1 cellular context compared by ENCODE assay signal in the genomic region with DNA sequence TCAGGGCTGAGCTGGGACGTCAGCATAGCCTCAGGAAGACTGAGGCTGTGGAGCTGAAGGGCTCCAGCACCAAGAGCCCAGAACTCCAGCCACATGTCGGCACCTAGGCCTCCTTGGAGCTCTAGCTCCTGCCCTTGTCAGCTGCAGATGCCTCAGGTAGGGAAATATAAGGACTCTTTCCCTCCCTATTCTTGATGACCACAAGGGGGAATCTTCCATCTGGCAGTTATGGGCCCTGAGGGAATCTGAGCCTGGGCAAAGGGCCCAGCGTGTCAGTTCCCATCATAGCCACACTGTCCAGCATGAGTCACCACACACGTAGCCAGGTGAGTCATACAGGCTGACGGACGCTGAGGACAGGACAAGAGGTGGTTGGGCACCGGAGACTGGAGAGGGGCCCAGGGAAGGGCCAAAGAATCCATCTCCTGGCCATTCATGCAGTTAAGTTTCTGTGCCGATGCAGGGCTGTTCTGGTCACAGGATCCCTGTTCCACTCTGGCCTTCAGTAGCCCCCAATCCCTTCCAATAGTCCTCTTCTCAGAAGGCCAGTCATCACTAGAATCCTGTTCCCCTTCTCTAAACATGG.
TF ChIP-seq lines count a peak whose summit lies in the region.

No MANE protein-coding gene starts in this region.

TF ChIP-seq in HepG2, 621 proteins besides CTCF, POLR2A, EP300 and RAD21 (continued from another document and continues in another):
- TF ChIP-seq, protein P1, sequence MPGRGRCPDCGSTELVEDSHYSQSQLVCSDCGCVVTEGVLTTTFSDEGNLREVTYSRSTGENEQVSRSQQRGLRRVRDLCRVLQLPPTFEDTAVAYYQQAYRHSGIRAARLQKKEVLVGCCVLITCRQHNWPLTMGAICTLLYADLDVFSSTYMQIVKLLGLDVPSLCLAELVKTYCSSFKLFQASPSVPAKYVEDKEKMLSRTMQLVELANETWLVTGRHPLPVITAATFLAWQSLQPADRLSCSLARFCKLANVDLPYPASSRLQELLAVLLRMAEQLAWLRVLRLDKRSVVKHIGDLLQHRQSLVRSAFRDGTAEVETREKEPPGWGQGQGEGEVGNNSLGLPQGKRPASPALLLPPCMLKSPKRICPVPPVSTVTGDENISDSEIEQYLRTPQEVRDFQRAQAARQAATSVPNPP (CRISPR knock-in tag; IDR thresholded peaks at IDR 0.05): no peak
- TF ChIP-seq, protein P2, sequence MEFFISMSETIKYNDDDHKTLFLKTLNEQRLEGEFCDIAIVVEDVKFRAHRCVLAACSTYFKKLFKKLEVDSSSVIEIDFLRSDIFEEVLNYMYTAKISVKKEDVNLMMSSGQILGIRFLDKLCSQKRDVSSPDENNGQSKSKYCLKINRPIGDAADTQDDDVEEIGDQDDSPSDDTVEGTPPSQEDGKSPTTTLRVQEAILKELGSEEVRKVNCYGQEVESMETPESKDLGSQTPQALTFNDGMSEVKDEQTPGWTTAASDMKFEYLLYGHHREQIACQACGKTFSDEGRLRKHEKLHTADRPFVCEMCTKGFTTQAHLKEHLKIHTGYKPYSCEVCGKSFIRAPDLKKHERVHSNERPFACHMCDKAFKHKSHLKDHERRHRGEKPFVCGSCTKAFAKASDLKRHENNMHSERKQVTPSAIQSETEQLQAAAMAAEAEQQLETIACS (CRISPR knock-in tag; IDR thresholded peaks at IDR 0.05): no peak
- no peak for TF ChIP-seq SRSF9 (IDR thresholded peaks at IDR 0.05; ENCODE audit: borderline replicate concordance, insufficient read depth, low read depth, low read length, poor library complexity, severe bottlenecking)
- TF ChIP-seq, protein P3, sequence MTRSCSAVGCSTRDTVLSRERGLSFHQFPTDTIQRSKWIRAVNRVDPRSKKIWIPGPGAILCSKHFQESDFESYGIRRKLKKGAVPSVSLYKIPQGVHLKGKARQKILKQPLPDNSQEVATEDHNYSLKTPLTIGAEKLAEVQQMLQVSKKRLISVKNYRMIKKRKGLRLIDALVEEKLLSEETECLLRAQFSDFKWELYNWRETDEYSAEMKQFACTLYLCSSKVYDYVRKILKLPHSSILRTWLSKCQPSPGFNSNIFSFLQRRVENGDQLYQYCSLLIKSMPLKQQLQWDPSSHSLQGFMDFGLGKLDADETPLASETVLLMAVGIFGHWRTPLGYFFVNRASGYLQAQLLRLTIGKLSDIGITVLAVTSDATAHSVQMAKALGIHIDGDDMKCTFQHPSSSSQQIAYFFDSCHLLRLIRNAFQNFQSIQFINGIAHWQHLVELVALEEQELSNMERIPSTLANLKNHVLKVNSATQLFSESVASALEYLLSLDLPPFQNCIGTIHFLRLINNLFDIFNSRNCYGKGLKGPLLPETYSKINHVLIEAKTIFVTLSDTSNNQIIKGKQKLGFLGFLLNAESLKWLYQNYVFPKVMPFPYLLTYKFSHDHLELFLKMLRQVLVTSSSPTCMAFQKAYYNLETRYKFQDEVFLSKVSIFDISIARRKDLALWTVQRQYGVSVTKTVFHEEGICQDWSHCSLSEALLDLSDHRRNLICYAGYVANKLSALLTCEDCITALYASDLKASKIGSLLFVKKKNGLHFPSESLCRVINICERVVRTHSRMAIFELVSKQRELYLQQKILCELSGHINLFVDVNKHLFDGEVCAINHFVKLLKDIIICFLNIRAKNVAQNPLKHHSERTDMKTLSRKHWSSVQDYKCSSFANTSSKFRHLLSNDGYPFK (CRISPR knock-in tag; IDR thresholded peaks at IDR 0.05; ENCODE audit: borderline replicate concordance): peak; percentile 80; the same call in 1 of the 2 replicates
- TF ChIP-seq, protein P4, sequence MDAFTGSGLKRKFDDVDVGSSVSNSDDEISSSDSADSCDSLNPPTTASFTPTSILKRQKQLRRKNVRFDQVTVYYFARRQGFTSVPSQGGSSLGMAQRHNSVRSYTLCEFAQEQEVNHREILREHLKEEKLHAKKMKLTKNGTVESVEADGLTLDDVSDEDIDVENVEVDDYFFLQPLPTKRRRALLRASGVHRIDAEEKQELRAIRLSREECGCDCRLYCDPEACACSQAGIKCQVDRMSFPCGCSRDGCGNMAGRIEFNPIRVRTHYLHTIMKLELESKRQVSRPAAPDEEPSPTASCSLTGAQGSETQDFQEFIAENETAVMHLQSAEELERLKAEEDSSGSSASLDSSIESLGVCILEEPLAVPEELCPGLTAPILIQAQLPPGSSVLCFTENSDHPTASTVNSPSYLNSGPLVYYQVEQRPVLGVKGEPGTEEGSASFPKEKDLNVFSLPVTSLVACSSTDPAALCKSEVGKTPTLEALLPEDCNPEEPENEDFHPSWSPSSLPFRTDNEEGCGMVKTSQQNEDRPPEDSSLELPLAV (CRISPR knock-in tag; conservative IDR thresholded peaks at IDR 0.05; ENCODE audit: low read depth): no peak
- TF ChIP-seq, protein P5, sequence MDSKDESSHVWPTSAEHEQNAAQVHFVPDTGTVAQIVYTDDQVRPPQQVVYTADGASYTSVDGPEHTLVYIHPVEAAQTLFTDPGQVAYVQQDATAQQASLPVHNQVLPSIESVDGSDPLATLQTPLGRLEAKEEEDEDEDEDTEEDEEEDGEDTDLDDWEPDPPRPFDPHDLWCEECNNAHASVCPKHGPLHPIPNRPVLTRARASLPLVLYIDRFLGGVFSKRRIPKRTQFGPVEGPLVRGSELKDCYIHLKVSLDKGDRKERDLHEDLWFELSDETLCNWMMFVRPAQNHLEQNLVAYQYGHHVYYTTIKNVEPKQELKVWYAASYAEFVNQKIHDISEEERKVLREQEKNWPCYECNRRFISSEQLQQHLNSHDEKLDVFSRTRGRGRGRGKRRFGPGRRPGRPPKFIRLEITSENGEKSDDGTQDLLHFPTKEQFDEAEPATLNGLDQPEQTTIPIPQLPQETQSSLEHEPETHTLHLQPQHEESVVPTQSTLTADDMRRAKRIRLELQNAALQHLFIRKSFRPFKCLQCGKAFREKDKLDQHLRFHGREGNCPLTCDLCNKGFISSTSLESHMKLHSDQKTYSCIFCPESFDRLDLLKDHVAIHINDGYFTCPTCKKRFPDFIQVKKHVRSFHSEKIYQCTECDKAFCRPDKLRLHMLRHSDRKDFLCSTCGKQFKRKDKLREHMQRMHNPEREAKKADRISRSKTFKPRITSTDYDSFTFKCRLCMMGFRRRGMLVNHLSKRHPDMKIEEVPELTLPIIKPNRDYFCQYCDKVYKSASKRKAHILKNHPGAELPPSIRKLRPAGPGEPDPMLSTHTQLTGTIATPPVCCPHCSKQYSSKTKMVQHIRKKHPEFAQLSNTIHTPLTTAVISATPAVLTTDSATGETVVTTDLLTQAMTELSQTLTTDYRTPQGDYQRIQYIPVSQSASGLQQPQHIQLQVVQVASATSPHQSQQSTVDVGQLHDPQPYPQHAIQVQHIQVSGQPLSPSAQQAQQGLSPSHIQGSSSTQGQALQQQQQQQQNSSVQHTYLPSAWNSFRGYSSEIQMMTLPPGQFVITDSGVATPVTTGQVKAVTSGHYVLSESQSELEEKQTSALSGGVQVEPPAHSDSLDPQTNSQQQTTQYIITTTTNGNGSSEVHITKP (CRISPR knock-in tag; IDR thresholded peaks at IDR 0.05; ENCODE audit: low read depth): peak; percentile 90
- TF ChIP-seq ZBTB20 (CRISPR knock-in tag; IDR thresholded peaks at IDR 0.05; ENCODE audit: borderline replicate concordance, low read depth): peak; percentile 63; the same call in 1 of the 2 replicates
- TF ChIP-seq, protein P6, sequence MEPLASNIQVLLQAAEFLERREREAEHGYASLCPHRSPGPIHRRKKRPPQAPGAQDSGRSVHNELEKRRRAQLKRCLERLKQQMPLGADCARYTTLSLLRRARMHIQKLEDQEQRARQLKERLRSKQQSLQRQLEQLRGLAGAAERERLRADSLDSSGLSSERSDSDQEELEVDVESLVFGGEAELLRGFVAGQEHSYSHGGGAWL (CRISPR knock-in tag; IDR thresholded peaks at IDR 0.05): peak; percentile 51; the same call in 1 of the 2 replicates
- TF ChIP-seq ZFP37 (CRISPR knock-in tag; IDR thresholded peaks at IDR 0.05; ENCODE audit: borderline replicate concordance): peak; percentile 41; the same call in 1 of the 2 replicates
- peak; percentile 92; the same call in 1 of the 2 replicates for TF ChIP-seq ZNF350 (CRISPR knock-in tag; IDR thresholded peaks at IDR 0.05; ENCODE audit: borderline replicate concordance, low read depth)
- TF ChIP-seq, protein P7, sequence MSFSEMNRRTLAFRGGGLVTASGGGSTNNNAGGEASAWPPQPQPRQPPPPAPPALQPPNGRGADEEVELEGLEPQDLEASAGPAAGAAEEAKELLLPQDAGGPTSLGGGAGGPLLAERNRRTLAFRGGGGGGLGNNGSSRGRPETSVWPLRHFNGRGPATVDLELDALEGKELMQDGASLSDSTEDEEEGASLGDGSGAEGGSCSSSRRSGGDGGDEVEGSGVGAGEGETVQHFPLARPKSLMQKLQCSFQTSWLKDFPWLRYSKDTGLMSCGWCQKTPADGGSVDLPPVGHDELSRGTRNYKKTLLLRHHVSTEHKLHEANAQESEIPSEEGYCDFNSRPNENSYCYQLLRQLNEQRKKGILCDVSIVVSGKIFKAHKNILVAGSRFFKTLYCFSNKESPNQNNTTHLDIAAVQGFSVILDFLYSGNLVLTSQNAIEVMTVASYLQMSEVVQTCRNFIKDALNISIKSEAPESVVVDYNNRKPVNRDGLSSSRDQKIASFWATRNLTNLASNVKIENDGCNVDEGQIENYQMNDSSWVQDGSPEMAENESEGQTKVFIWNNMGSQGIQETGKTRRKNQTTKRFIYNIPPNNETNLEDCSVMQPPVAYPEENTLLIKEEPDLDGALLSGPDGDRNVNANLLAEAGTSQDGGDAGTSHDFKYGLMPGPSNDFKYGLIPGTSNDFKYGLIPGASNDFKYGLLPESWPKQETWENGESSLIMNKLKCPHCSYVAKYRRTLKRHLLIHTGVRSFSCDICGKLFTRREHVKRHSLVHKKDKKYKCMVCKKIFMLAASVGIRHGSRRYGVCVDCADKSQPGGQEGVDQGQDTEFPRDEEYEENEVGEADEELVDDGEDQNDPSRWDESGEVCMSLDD (CRISPR knock-in tag; IDR thresholded peaks at IDR 0.05; ENCODE audit: borderline replicate concordance): no peak
- TF ChIP-seq, protein P8, sequence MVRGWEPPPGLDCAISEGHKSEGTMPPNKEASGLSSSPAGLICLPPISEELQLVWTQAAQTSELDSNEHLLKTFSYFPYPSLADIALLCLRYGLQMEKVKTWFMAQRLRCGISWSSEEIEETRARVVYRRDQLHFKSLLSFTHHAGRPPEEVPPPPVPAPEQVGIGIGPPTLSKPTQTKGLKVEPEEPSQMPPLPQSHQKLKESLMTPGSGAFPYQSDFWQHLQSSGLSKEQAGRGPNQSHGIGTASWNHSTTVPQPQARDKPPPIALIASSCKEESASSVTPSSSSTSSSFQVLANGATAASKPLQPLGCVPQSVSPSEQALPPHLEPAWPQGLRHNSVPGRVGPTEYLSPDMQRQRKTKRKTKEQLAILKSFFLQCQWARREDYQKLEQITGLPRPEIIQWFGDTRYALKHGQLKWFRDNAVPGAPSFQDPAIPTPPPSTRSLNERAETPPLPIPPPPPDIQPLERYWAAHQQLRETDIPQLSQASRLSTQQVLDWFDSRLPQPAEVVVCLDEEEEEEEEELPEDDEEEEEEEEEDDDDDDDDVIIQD (CRISPR knock-in tag; IDR thresholded peaks at IDR 0.05; ENCODE audit: low read depth): peak; percentile 92; the same call in 1 of the 2 replicates
- TF ChIP-seq, protein P9, sequence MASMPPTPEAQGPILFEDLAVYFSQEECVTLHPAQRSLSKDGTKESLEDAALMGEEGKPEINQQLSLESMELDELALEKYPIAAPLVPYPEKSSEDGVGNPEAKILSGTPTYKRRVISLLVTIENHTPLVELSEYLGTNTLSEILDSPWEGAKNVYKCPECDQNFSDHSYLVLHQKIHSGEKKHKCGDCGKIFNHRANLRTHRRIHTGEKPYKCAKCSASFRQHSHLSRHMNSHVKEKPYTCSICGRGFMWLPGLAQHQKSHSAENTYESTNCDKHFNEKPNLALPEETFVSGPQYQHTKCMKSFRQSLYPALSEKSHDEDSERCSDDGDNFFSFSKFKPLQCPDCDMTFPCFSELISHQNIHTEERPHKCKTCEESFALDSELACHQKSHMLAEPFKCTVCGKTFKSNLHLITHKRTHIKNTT (CRISPR knock-in tag; IDR thresholded peaks at IDR 0.05): no peak
- TF ChIP-seq ZNF563 (CRISPR knock-in tag; IDR thresholded peaks at IDR 0.05): peak; percentile 41; the same call in 1 of the 2 replicates
- TF ChIP-seq AHR (CRISPR knock-in tag; IDR thresholded peaks at IDR 0.05): peak; percentile 81; the same call in 1 of the 2 replicates
- no peak for TF ChIP-seq GABPA (IDR thresholded peaks at IDR 0.05; ENCODE audit: low read depth, low read length)
- peak; percentile 74 for TF ChIP-seq GABPA (CRISPR knock-in tag; IDR thresholded peaks at IDR 0.05; ENCODE audit: low read depth)
- TF ChIP-seq HNRNPK (IDR thresholded peaks at IDR 0.05; ENCODE audit: low read depth, low read length, poor library complexity, severe bottlenecking): no peak
- TF ChIP-seq RXRA (CRISPR knock-in tag; IDR thresholded peaks at IDR 0.05): peak; percentile 92
- no peak for TF ChIP-seq ARID2 (CRISPR knock-in tag; IDR thresholded peaks at IDR 0.05; ENCODE audit: borderline replicate concordance)
- no peak for TF ChIP-seq LCORL (IDR thresholded peaks at IDR 0.05)
- TF ChIP-seq LCORL (CRISPR knock-in tag; IDR thresholded peaks at IDR 0.05): peak; percentile 94; the same call in 1 of the 2 replicates
- peak; percentile 91; the same call in 1 of the 2 replicates for TF ChIP-seq TBX2 (CRISPR knock-in tag; IDR thresholded peaks at IDR 0.05; ENCODE audit: borderline replicate concordance)
- peak; percentile 61; the same call in 1 of the 2 replicates for TF ChIP-seq CEBPG (CRISPR knock-in tag; IDR thresholded peaks at IDR 0.05)
- peak; percentile 73 for TF ChIP-seq ZSCAN31 (CRISPR knock-in tag; IDR thresholded peaks at IDR 0.05; ENCODE audit: low read depth)
- TF ChIP-seq POLR2G (IDR thresholded peaks at IDR 0.05; ENCODE audit: low read depth, low read length): peak; percentile 72
- TF ChIP-seq ZNF652 (CRISPR knock-in tag; IDR thresholded peaks at IDR 0.05; ENCODE audit: borderline replicate concordance, low read depth): peak; percentile 21; the same call in 1 of the 2 replicates
- no peak for TF ChIP-seq SP2 (CRISPR knock-in tag; IDR thresholded peaks at IDR 0.05)
- TF ChIP-seq MTA3 (CRISPR knock-in tag; IDR thresholded peaks at IDR 0.05): no peak
- no peak; the same call in 1 of the 2 replicates for TF ChIP-seq ZNF746 (CRISPR knock-in tag; IDR thresholded peaks at IDR 0.05)
- TF ChIP-seq ZNF83 (CRISPR knock-in tag; IDR thresholded peaks at IDR 0.05; ENCODE audit: borderline replicate concordance): no peak
- TF ChIP-seq SIN3B (IDR thresholded peaks at IDR 0.05; ENCODE audit: low read length): no peak
- peak; percentile 45; the same call in 1 of the 2 replicates for TF ChIP-seq KDM3A (CRISPR knock-in tag; IDR thresholded peaks at IDR 0.05; ENCODE audit: low read depth)
- peak; percentile 89; the same call in 1 of the 2 replicates for TF ChIP-seq MEIS1 (CRISPR knock-in tag; IDR thresholded peaks at IDR 0.05; ENCODE audit: borderline replicate concordance)
- 0 out of 2 replicates have a peak, but pooled peaks have one; percentile 42 for TF ChIP-seq ZNF124 (CRISPR knock-in tag; IDR thresholded peaks at IDR 0.05)
